In genomic region chr3:161020264-161020663, GRCh38 we compare ENCODE assay signal across 36 cellular contexts.
"Had no signal": no experiment of that assay in that cellular context is flagged by ENCODE, and none has a peak within 500 bp of the region (broad histone marks: within the 10 kb centered on the region; RNA-seq: fewer than 3 reads in every experiment).

No MANE protein-coding gene starts in this region.

- H3K27ac ChIP-seq: ascending aorta, cardiac muscle cell, PC-9, RWPE1, VCaP had no signal

- ATAC-seq: activated CD8-positive, alpha-beta memory T cell treated with anti-CD3 and anti-CD28 coated beads, Interleukin-2, amount 10 ng/mL, durations not matched to agents 7 days and 5 days; K562; Right ventricle myocardium inferior; SK-N-SH treated with all-trans-retinoic acid at 6 μM for 48 hours had no signal

- H3K36me3 ChIP-seq: ascending aorta, cardiac muscle cell had no signal

- DNase-seq: activated CD4-positive, alpha-beta memory T cell treated with anti-CD3 and anti-CD28 coated beads, Interleukin-2, amount 10 ng/mL, durations not matched to agents 7 days and 5 days; activated CD4-positive, alpha-beta T cell treated with anti-CD3 and anti-CD28 coated beads for 1 hour; activated CD4-positive, alpha-beta T cell treated with anti-CD3 and anti-CD28 coated beads for 48 hours; activated CD4-positive, CD25-positive, alpha-beta regulatory T cell; activated CD8-positive, alpha-beta memory T cell treated with anti-CD3 and anti-CD28 coated beads for 24 hours; activated CD8-positive, alpha-beta memory T cell treated with anti-CD3 and anti-CD28 coated beads, Interleukin-2, amount 10 ng/mL, durations not matched to agents 7 days and 5 days; activated CD8-positive, alpha-beta memory T cell treated with anti-CD3 and anti-CD28 coated beads, Interleukin-2, amount 50 U/mL, for 48 hours; activated effector memory CD4-positive, alpha-beta T cell treated with anti-CD3 and anti-CD28 coated beads, Interleukin-2, amount 50 U/mL, for 16 hours; activated naive CD4-positive, alpha-beta T cell treated with Interleukin-2 at 50 U/mL for 16 hours; activated naive CD8-positive, alpha-beta T cell treated with anti-CD3 and anti-CD28 coated beads, Interleukin-2, amount 10 ng/mL, durations not matched to agents 7 days and 5 days; activated T-cell treated with anti-CD3 and anti-CD28 coated beads, Interleukin-2, amount 50 U/mL, for 48 hours; amygdala; NCI-H1092; NCI-H1417; NCI-H146; NCI-H187; NCI-H2029 treated with DMSO at 0.1 percent for 48 hours; NCI-H2107; NCI-H2171; NCI-H510A; NCI-H526; NCI-H748 treated with DMSO at 0.1 percent for 48 hours; NK-92 treated with Interleukin-12 subunit alpha and Interleukin-12 subunit beta, amount 100 ng/mL, for 24 hours; PC-9; SIG-M5; SW 1271; T-helper 1 cell; T-helper 2 cell; T-helper 9 cell had no signal

- H3K4me3 ChIP-seq: ascending aorta, cardiac muscle cell, K562, PC-9 had no signal

- H3K4me1 ChIP-seq: ascending aorta had no signal

- H3K27me3 ChIP-seq: ascending aorta, cardiac muscle cell had no signal

- H3K4me2 ChIP-seq: PC-9 had no signal
